8 cellular contexts compared by ENCODE assay signal in the genomic region with DNA sequence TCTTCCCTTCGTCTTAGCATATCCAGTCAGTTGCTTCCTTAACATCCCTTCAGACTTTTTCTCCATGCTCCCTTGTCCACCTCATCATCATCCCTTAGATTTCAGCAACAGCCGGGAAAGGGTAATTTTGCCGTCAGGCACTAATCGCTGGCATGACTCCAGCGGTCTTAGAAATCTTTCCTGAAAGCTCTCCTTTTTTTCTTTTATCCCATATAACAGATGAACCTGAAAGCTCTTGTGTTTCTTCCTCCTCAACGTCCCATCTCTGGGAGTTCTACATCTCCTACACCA. TPM values are rescaled to one million over a fixed set of nuclear protein-coding genes. Genes with fewer than 3 reads are reported as not detected.
DNase-seq lines count a peak whose midpoint lies in the region; ATAC-seq and TF ChIP-seq lines count a peak whose summit lies in the region.

No MANE protein-coding gene starts in this region.

- peak overlapping the region; percentile 87 for H3K9ac ChIP-seq in muscle layer of colon (ENCODE audit: low read length)

- H3K9me3 ChIP-seq in KOPT-K1 (ENCODE audit: insufficient read depth, low read length, poor library complexity, severe bottlenecking) (no peaks in the 10 kb centered on the region), muscle layer of colon (ENCODE audit: low read length) (no peaks in the 10 kb centered on the region)

- H3K36me3 ChIP-seq in KOPT-K1 (ENCODE audit: insufficient read depth, low read length) = no peaks in the 10 kb centered on the region
- H3K36me3 ChIP-seq in muscle layer of colon (ENCODE audit: insufficient read depth, low read length) = no peaks in the 10 kb centered on the region

- H3K27ac Mint-ChIP-seq in activated CD8-positive, alpha-beta T cell treated with anti-CD3 and anti-CD28 coated beads for 36 hours = no peak overlapping the region
- H3K27ac Mint-ChIP-seq in activated naive CD4-positive, alpha-beta T cell treated with anti-CD3 and anti-CD28 coated beads, Interleukin-2, amount 10 ng/mL, durations not matched to agents 7 days and 5 days = no peak overlapping the region

- no peak overlapping the region for H3K4me3 Mint-ChIP-seq in activated CD8-positive, alpha-beta T cell treated with anti-CD3 and anti-CD28 coated beads for 36 hours
- H3K4me3 Mint-ChIP-seq in activated naive CD4-positive, alpha-beta T cell treated with anti-CD3 and anti-CD28 coated beads, Interleukin-2, amount 10 ng/mL, durations not matched to agents 7 days and 5 days = no peak overlapping the region

- intact Hi-C loops in activated CD8-positive, alpha-beta T cell treated with anti-CD3 and anti-CD28 coated beads for 36 hours (cut with micrococcal nuclease) = loop anchor here (2.0 kb wide), 1 partner anchor 38 kb away; the partner anchor contains the start of gene SF3B4

- H3K4me3 ChIP-seq in AG09309 (ENCODE audit: control insufficient read depth, low read depth, low read length) = peak overlapping the region; percentile 46
- peak overlapping the region; percentile 48 to 95 for H3K4me3 ChIP-seq in muscle layer of colon (ENCODE audit: low read depth in 1 of 2, low read length in 2 of 2)

- H3K4me1 ChIP-seq in muscle layer of colon (ENCODE audit: insufficient read depth, low read length) = peaks cover 9% of the 10 kb centered on the region

- POLR2A ChIA-PET in activated CD8-positive, alpha-beta T cell treated with anti-CD3 and anti-CD28 coated beads for 36 hours (lab: Charles Lee) = interaction anchor here (0.6 to 6.8 kb wide), 13 partner anchors 7 to 271 kb away, joined by 3 to 325 read pairs (median 35); partner anchors contain the start of genes BOLA1, OTUD7B, SF3B4 and VPS45

- no peaks in the 10 kb centered on the region for H3K27me3 ChIP-seq in muscle layer of colon (ENCODE audit: control insufficient read depth in 1 of 2, insufficient read depth in 2 of 2, low read length in 2 of 2)

- H3K4me1 Mint-ChIP-seq in activated CD8-positive, alpha-beta T cell treated with anti-CD3 and anti-CD28 coated beads for 36 hours (ENCODE audit: low read depth) = peaks cover 7% of the 10 kb centered on the region
- peaks cover 8% of the 10 kb centered on the region for H3K4me1 Mint-ChIP-seq in activated naive CD4-positive, alpha-beta T cell treated with anti-CD3 and anti-CD28 coated beads, Interleukin-2, amount 10 ng/mL, durations not matched to agents 7 days and 5 days

- no peaks in the 10 kb centered on the region for H3K9me3 Mint-ChIP-seq in activated CD8-positive, alpha-beta T cell treated with anti-CD3 and anti-CD28 coated beads for 36 hours
- H3K9me3 Mint-ChIP-seq in activated naive CD4-positive, alpha-beta T cell treated with anti-CD3 and anti-CD28 coated beads, Interleukin-2, amount 10 ng/mL, durations not matched to agents 7 days and 5 days = no peaks in the 10 kb centered on the region

- CTCF ChIA-PET in activated CD8-positive, alpha-beta T cell treated with anti-CD3 and anti-CD28 coated beads for 36 hours (lab: Charles Lee) = interaction anchor here (0.7 to 2.6 kb wide), 8 partner anchors 25 to 298 kb away, joined by 3 to 13 read pairs (median 3); no protein-coding TSS in a partner anchor
- CTCF ChIA-PET in activated naive CD4-positive, alpha-beta T cell treated with anti-CD3 and anti-CD28 coated beads, Interleukin-2, amount 10 ng/mL, durations not matched to agents 7 days and 5 days (lab: Charles Lee) = interaction anchor here (0.7 to 3.5 kb wide), 7 partner anchors 28 to 298 kb away, joined by 3 to 20 read pairs (median 4); no protein-coding TSS in a partner anchor

- TF ChIP-seq CTCF in AG09309 (IDR thresholded peaks at IDR 0.05; ENCODE audit: control insufficient read depth, insufficient read depth, low read depth, low read length, missing control alignments) = no peak
- no peak for TF ChIP-seq CTCF in activated CD8-positive, alpha-beta T cell treated with anti-CD3 and anti-CD28 coated beads for 36 hours (IDR thresholded peaks at IDR 0.05)

- no peaks in the 10 kb centered on the region for H3K36me3 Mint-ChIP-seq in activated CD8-positive, alpha-beta T cell treated with anti-CD3 and anti-CD28 coated beads for 36 hours (ENCODE audit: low read depth)
- H3K36me3 Mint-ChIP-seq in activated naive CD4-positive, alpha-beta T cell treated with anti-CD3 and anti-CD28 coated beads, Interleukin-2, amount 10 ng/mL, durations not matched to agents 7 days and 5 days = peaks cover 2% of the 10 kb centered on the region

- peak overlapping the region; percentile 86 for H3K27ac ChIP-seq in KOPT-K1 (ENCODE audit: low read depth, low read length, poor library complexity, severe bottlenecking)
- H3K27ac ChIP-seq in cingulate gyrus (ENCODE audit: low read depth, low read length) = peak overlapping the region; percentile 93
- H3K27ac ChIP-seq in muscle layer of colon (ENCODE audit: low read depth, low read length) = peak overlapping the region; percentile 98

- peaks cover 2% of the 10 kb centered on the region for H3K27me3 Mint-ChIP-seq in activated CD8-positive, alpha-beta T cell treated with anti-CD3 and anti-CD28 coated beads for 36 hours
- no peaks in the 10 kb centered on the region for H3K27me3 Mint-ChIP-seq in activated naive CD4-positive, alpha-beta T cell treated with anti-CD3 and anti-CD28 coated beads, Interleukin-2, amount 10 ng/mL, durations not matched to agents 7 days and 5 days

- no peak for ATAC-seq in GM21381 (IDR thresholded peaks at IDR 0.05; ENCODE audit: unreplicated experiment)
- no peak for ATAC-seq in activated CD8-positive, alpha-beta T cell treated with anti-CD3 and anti-CD28 coated beads for 36 hours

- DNase-seq in AG09309 (ENCODE audit: low read depth) (no peak), Ammon's horn (ENCODE audit: low spot score) (no peak)
- no peak for DNase-seq in activated CD8-positive, alpha-beta T cell treated with anti-CD3 and anti-CD28 coated beads for 36 hours
- DNase-seq in activated naive CD4-positive, alpha-beta T cell treated with anti-CD3 and anti-CD28 coated beads, Interleukin-2, amount 10 ng/mL, durations not matched to agents 7 days and 5 days = no peak

RNA-seq across cellular contexts. Expression of gene BOLA1, which starts 10.4 kb away (rescaled TPM):
- 10 to 100 TPM; 25.1 to 28.8 TPM for total RNA-seq in activated CD8-positive, alpha-beta T cell treated with anti-CD3 and anti-CD28 coated beads for 36 hours

RNA-seq across cellular contexts. Expression of gene SV2A, which starts 28.7 kb away (rescaled TPM):
- 1 to 10 TPM; 8.2 to 9.1 TPM for total RNA-seq in activated CD8-positive, alpha-beta T cell treated with anti-CD3 and anti-CD28 coated beads for 36 hours

RNA-seq across cellular contexts. Expression of gene SF3B4, which starts 38.7 kb away (rescaled TPM):
- 10 to 100 TPM; 67.1 to 67.6 TPM for total RNA-seq in activated CD8-positive, alpha-beta T cell treated with anti-CD3 and anti-CD28 coated beads for 36 hours

RNA-seq across cellular contexts. Expression of gene MTMR11, which starts 47.7 kb away (rescaled TPM):
- under 1 TPM; 0.51 to 0.86 TPM for total RNA-seq in activated CD8-positive, alpha-beta T cell treated with anti-CD3 and anti-CD28 coated beads for 36 hours
